Comparison of ENCODE assay signal across 30 cellular contexts in genomic region chr2:112757265-112757664, GRCh38. TPM values are rescaled to one million over a fixed set of nuclear protein-coding genes. Genes with fewer than 3 reads are reported as not detected.
DNase-seq lines count a peak whose midpoint lies in the region; ATAC-seq and TF ChIP-seq lines count a peak whose summit lies in the region.
"Had no signal": no experiment of that assay in that cellular context is flagged by ENCODE, and none has a peak within 500 bp of the region (broad histone marks: within the 10 kb centered on the region; RNA-seq: fewer than 3 reads in every experiment).

No MANE protein-coding gene starts in this region.

- H3K14ac ChIP-seq in neuronal stem cell (ENCODE audit: low read length): no peak overlapping the region

- H4K91ac ChIP-seq in neuronal stem cell (ENCODE audit: low read depth, low read length, poor library complexity): no peak overlapping the region

- CTCF ChIA-PET in MCF 10A (lab: Yijun Ruan, JAX) (no interaction called here), WTC11 (lab: Charles Lee) (no interaction called here)

- H3K79me1 ChIP-seq in neuronal stem cell (ENCODE audit: low read depth, low read length): no peaks in the 10 kb centered on the region

- H3K4me1 ChIP-seq in breast epithelium (no peaks in the 10 kb centered on the region), neuronal stem cell (ENCODE audit: control insufficient read depth in 2 of 2, insufficient read depth in 1 of 2, low read depth in 1 of 2, low read length in 2 of 2) (no peaks in the 10 kb centered on the region)

- peaks cover 22% of the 10 kb centered on the region for H3K36me3 Mint-ChIP-seq in MCF 10A (ENCODE audit: insufficient read depth, unreplicated experiment)
- H3K36me3 Mint-ChIP-seq in WTC11: peaks cover 73% of the 10 kb centered on the region

- H3K18ac ChIP-seq in neuronal stem cell (ENCODE audit: low read length): no peak overlapping the region

- H4K8ac ChIP-seq in neuronal stem cell (ENCODE audit: low read depth, low read length): no peak overlapping the region

- H3K4me3 Mint-ChIP-seq in MCF 10A (ENCODE audit: unreplicated experiment) (no peak overlapping the region), WTC11 (no peak overlapping the region)
- H3K4me3 Mint-ChIP-seq: activated CD8-positive, alpha-beta T cell treated with anti-CD3 and anti-CD28 coated beads for 36 hours; brain had no signal

- no peaks in the 10 kb centered on the region for H3K36me3 ChIP-seq in breast epithelium
- peaks cover 34 to 98% of the 10 kb centered on the region in 2 donors for H3K36me3 ChIP-seq in neuronal stem cell (replicated peaks in 1 of 2; ENCODE audit: control insufficient read depth in 2 of 2, insufficient read depth in 2 of 2, low read length in 2 of 2)
- H3K36me3 ChIP-seq: esophagus muscularis mucosa had no signal

- H3K27ac ChIP-seq in breast epithelium (no peak overlapping the region), neuronal stem cell (replicated peaks; ENCODE audit: low read length) (no peak overlapping the region)
- H3K27ac ChIP-seq: A549; BLaER1 treated with 17β-estradiol and CSF1 and Interleukin-3, amounts not matched to agents 10 nM and 100 nM; esophagus muscularis mucosa had no signal

- POLR2A ChIA-PET in MCF 10A (lab: Yijun Ruan, JAX): interaction anchor here (1.0 kb wide), 1 partner anchor 47 kb away, joined by 3 read pairs; no protein-coding TSS in a partner anchor
- POLR2A ChIA-PET in WTC11 (lab: Charles Lee): no interaction called here

- no peak overlapping the region for H2AFZ ChIP-seq in neuronal stem cell (ENCODE audit: low read length)

- TF ChIP-seq CTCF in MCF 10A (IDR thresholded peaks at IDR 0.05; ENCODE audit: unreplicated experiment) (no peak), breast epithelium (IDR thresholded peaks at IDR 0.05) (no peak), WTC11 (IDR thresholded peaks at IDR 0.05) (no peak)

- no peak overlapping the region for H2BK120ac ChIP-seq in neuronal stem cell (ENCODE audit: low read depth, low read length)

- H3K9me3 Mint-ChIP-seq in MCF 10A (ENCODE audit: unreplicated experiment) (no peaks in the 10 kb centered on the region), WTC11 (no peaks in the 10 kb centered on the region)
- H3K9me3 Mint-ChIP-seq: activated CD8-positive, alpha-beta T cell treated with anti-CD3 and anti-CD28 coated beads for 36 hours; brain had no signal

- no peak for TF ChIP-seq POLR2A in breast epithelium (IDR thresholded peaks at IDR 0.05)

- DNase-seq in MCF 10A (ENCODE audit: unreplicated experiment) (peak; percentile 45), breast epithelium (ENCODE audit: low spot score in 2 of 2) (no peak), WTC11 (ENCODE audit: low spot score) (no peak), iris pigment epithelial cell (ENCODE audit: low read depth) (peak; percentile 30), GM19240 (ENCODE audit: insufficient read length, low spot score) (no peak), KG1 (lab: John Stamatoyannopoulos, UW) (no peak), neuronal stem cell (ENCODE audit: low spot score) (no peak)
- DNase-seq: activated CD8-positive, alpha-beta T cell treated with anti-CD3 and anti-CD28 coated beads for 36 hours; activated gamma-delta T cell; activated T-cell treated with anti-CD3 and anti-CD28 coated beads for 4 hours; effector memory CD4-positive, alpha-beta T cell; H7; mammary epithelial cell; NCI-H1417; NCI-H2081; NCI-H226; NCI-H748 treated with DMSO at 0.1 percent for 48 hours; PC-3; Right ventricle myocardium superior; stimulated activated CD4-positive, alpha-beta T cell treated with anti-CD3 and anti-CD28 coated beads, Interleukin-2, amount 100 ng/mL, for 24 hours had no signal

- H2BK12ac ChIP-seq in neuronal stem cell (ENCODE audit: low read length): no peak overlapping the region

- H2BK15ac ChIP-seq in neuronal stem cell (ENCODE audit: low read length): no peak overlapping the region

- H3K9ac ChIP-seq in neuronal stem cell (ENCODE audit: low read depth, low read length, poor library complexity): no peak overlapping the region
- H3K9ac ChIP-seq: BLaER1 treated with 17β-estradiol and CSF1 and Interleukin-3, amounts not matched to agents 10 nM and 100 nM had no signal

- BruUV-seq in MCF 10A (replicated peaks; lab: Mats Ljungman, UMichigan): no TSS peak

- H3K23ac ChIP-seq in neuronal stem cell (ENCODE audit: low read depth, low read length, poor library complexity): no peak overlapping the region

- H2BK5ac ChIP-seq in neuronal stem cell (ENCODE audit: low read length): no peak overlapping the region

- no peak overlapping the region for H3K4me2 ChIP-seq in neuronal stem cell (ENCODE audit: insufficient read depth, low read length, poor library complexity, severe bottlenecking)
- H3K4me2 ChIP-seq: A549; BLaER1 treated with 17β-estradiol and CSF1 and Interleukin-3, amounts not matched to agents 10 nM and 100 nM; smooth muscle cell had no signal

- H3K27me3 ChIP-seq in breast epithelium (no peaks in the 10 kb centered on the region), neuronal stem cell (ENCODE audit: control insufficient read depth in 3 of 3, insufficient read depth in 3 of 3, low read depth in 1 of 3, low read length in 3 of 3) (no peaks in the 10 kb centered on the region)
- H3K27me3 ChIP-seq: BLaER1 treated with 17β-estradiol and CSF1 and Interleukin-3, amounts not matched to agents 10 nM and 100 nM; esophagus muscularis mucosa had no signal

- no peak overlapping the region for H3K4ac ChIP-seq in neuronal stem cell (ENCODE audit: low read length)

- no CpG with 5 or more reads among the region's 3 CpGs for WGBS in neuronal stem cell (ENCODE audit: extremely low coverage in 2 of 2, insufficient read length in 2 of 2, insufficient replicate concordance in 1 of 2), 2 donors

- H3K4me3 ChIP-seq in breast epithelium: no peak overlapping the region
- H3K4me3 ChIP-seq in neuronal stem cell (ENCODE audit: low read length in 2 of 2): no peak overlapping the region
- H3K4me3 ChIP-seq: A549; BLaER1 treated with 17β-estradiol and CSF1 and Interleukin-3, amounts not matched to agents 10 nM and 100 nM; esophagus muscularis mucosa; smooth muscle cell had no signal

- ATAC-seq in WTC11: no peak
- ATAC-seq in activated CD4-positive, CD25-positive, alpha-beta regulatory T cell treated with anti-CD3 and anti-CD28 coated beads, Interleukin-2, amount 50 U/mL, for 24 hours: no peak
- ATAC-seq: A549; activated CD8-positive, alpha-beta T cell treated with anti-CD3 and anti-CD28 coated beads for 36 hours; PC-3 had no signal

- no peaks in the 10 kb centered on the region for H3K9me3 ChIP-seq in breast epithelium
- H3K9me3 ChIP-seq in neuronal stem cell (replicated peaks in 1 of 2; ENCODE audit: control insufficient read depth in 2 of 2, insufficient read depth in 1 of 2, low read depth in 1 of 2, low read length in 2 of 2): no peaks in the 10 kb centered on the region
- H3K9me3 ChIP-seq: A549; BLaER1 treated with 17β-estradiol and CSF1 and Interleukin-3, amounts not matched to agents 10 nM and 100 nM; esophagus muscularis mucosa had no signal

- H3K4me1 Mint-ChIP-seq in MCF 10A (ENCODE audit: insufficient read depth, unreplicated experiment): peaks cover 31% of the 10 kb centered on the region
- H3K4me1 Mint-ChIP-seq in WTC11: 0 out of 2 replicates have a peak, but pooled peaks cover 2% of the 10 kb centered on the region

- H2AK5ac ChIP-seq in neuronal stem cell (ENCODE audit: low read depth, low read length): no peak overlapping the region

- H3K27me3 Mint-ChIP-seq in MCF 10A (ENCODE audit: insufficient read depth, unreplicated experiment) (no peaks in the 10 kb centered on the region), WTC11 (ENCODE audit: low read depth) (no peaks in the 10 kb centered on the region)
- H3K27me3 Mint-ChIP-seq: activated CD8-positive, alpha-beta T cell treated with anti-CD3 and anti-CD28 coated beads for 36 hours; brain had no signal

- intact Hi-C loops in MCF 10A (cut with micrococcal nuclease) (no loop called here), breast epithelium (cut with DNase I; ENCODE audit: low total_unique reads) (no loop called here)

- peak overlapping the region; percentile 23 for H3K27ac Mint-ChIP-seq in MCF 10A (ENCODE audit: low read depth, unreplicated experiment)
- no peak overlapping the region for H3K27ac Mint-ChIP-seq in WTC11
- H3K27ac Mint-ChIP-seq: activated CD8-positive, alpha-beta T cell treated with anti-CD3 and anti-CD28 coated beads for 36 hours had no signal

TF ChIP-seq in WTC11, 78 proteins besides CTCF, POLR2A, EP300 and RAD21:
- TF ChIP-seq SOX15 (CRISPR knock-in tag; IDR thresholded peaks at IDR 0.05) (no peak), ZNF425 (CRISPR knock-in tag; conservative IDR thresholded peaks at IDR 0.05) (no peak), CREB1 (CRISPR knock-in tag; IDR thresholded peaks at IDR 0.05) (no peak), GABPB1 (CRISPR knock-in tag; IDR thresholded peaks at IDR 0.05) (peak; percentile 73)
TF ChIP-seq in WTC11: peak in this region for 1.

RNA-seq across cellular contexts. Expression of gene CKAP2L, which starts 7.1 kb away (rescaled TPM):
- 14.7 and 21.6 TPM in 2 replicates for total RNA-seq in MCF 10A (2022)
- total RNA-seq in breast epithelium: under 1 TPM in 1 of 3 donors, not detected in 2; 0.96 TPM
- total RNA-seq in WTC11 (2021): 17.7 to 25.6 TPM (median 17.9 TPM) in 3 replicates
- 28.3 TPM for polyA plus RNA-seq in neuronal stem cell (2013, experiment 1 of 2)
- 30.0 TPM for polyA plus RNA-seq in neuronal stem cell (2013, experiment 2 of 2)

RNA-seq across cellular contexts. Expression of gene IL1A, which starts 27.0 kb away (rescaled TPM):
- 99.1 and 170 TPM in 2 replicates for total RNA-seq in MCF 10A (2022)
- total RNA-seq in breast epithelium: under 1 TPM in 1 of 3 donors, not detected in 2; 0.44 TPM
- 0.34 to 0.55 TPM (median 0.42 TPM) in 3 replicates for total RNA-seq in WTC11 (2021)
- 1.1 TPM for polyA plus RNA-seq in neuronal stem cell (2013, experiment 1 of 2)
- polyA plus RNA-seq in neuronal stem cell (2013, experiment 2 of 2): 0.79 TPM
- total RNA-seq: LHCN-M2, Right ventricle myocardium superior, subcutaneous adipose tissue had no signal

RNA-seq across cellular contexts. Expression of gene NT5DC4, which starts 36.4 kb away (rescaled TPM):
- not detected in 2 replicates for total RNA-seq in MCF 10A (2022)
- not detected for total RNA-seq in breast epithelium
- not detected in 3 replicates for total RNA-seq in WTC11 (2021)
- polyA plus RNA-seq in neuronal stem cell (2013, experiment 1 of 2): not detected
- polyA plus RNA-seq in neuronal stem cell (2013, experiment 2 of 2): not detected
- total RNA-seq: activated CD8-positive, alpha-beta T cell treated with anti-CD3 and anti-CD28 coated beads for 36 hours; esophagus muscularis mucosa; H7; kidney epithelial cell; LHCN-M2; Right ventricle myocardium superior; smooth muscle cell; subcutaneous adipose tissue; ureter had no signal
- polyA plus RNA-seq: A549, smooth muscle cell had no signal

Comparison
In these comparisons a context has a peak if more than half of its experiments do, and no peak if none do; other contexts are left out.
1. DNase-seq: peak in MCF 10A (single experiment) and iris pigment epithelial cell (single experiment); none in breast epithelium (0 of 2), WTC11 (single experiment), GM19240 (single experiment), KG1 (single experiment) and neuronal stem cell (single experiment).
2. RNA of gene IL1A, which starts 27.0 kb away (total RNA-seq): 99.1 to 170 TPM in MCF 10A; 0.34 to 0.55 TPM in WTC11 and 0.44 TPM in breast epithelium; every median in the first group is over 10 times any median in the second.